26 cellular contexts compared by ENCODE assay signal in genomic region chr1:185679220-185679619, GRCh38. TPM values are rescaled to one million over a fixed set of nuclear protein-coding genes. Genes with fewer than 3 reads are reported as not detected.
A peak's percentile ranks its signal among the peaks of the same experiment; 100 is the strongest.
DNase-seq lines count a peak whose midpoint lies in the region; ATAC-seq and TF ChIP-seq lines count a peak whose summit lies in the region.
"Had no signal": no experiment of that assay in that cellular context is flagged by ENCODE, and none has a peak within 500 bp of the region (broad histone marks: within the 10 kb centered on the region; RNA-seq: fewer than 3 reads in every experiment).

No MANE protein-coding gene starts in this region.

- no peak overlapping the region for H3K23ac ChIP-seq in H9 (ENCODE audit: insufficient read length, low read depth, low read length)

- H4K5ac ChIP-seq in H9 (ENCODE audit: insufficient read length, low read depth, low read length): no peak overlapping the region

- H2AK5ac ChIP-seq in H9 (ENCODE audit: insufficient read length, low read length): no peak overlapping the region

- no peak overlapping the region for H2BK120ac ChIP-seq in H9 (ENCODE audit: low read depth, low read length, poor library complexity, severe bottlenecking)

- no peak overlapping the region for H4K8ac ChIP-seq in H9 (replicated peaks; ENCODE audit: insufficient read length, low read depth, low read length)

- peaks cover 11% of the 10 kb centered on the region for H3K27me3 Mint-ChIP-seq in H9 (ENCODE audit: low read depth)
- H3K27me3 Mint-ChIP-seq in activated CD4-positive, alpha-beta memory T cell treated with anti-CD3 and anti-CD28 coated beads, Interleukin-2, amount 10 ng/mL, durations not matched to agents 7 days and 5 days: no peaks in the 10 kb centered on the region
- H3K27me3 Mint-ChIP-seq in activated T-helper 2 cell treated with anti-CD3 and anti-CD28 coated beads, Interferon-gamma antibody, Interleukin-2, Interleukin-4, amounts not matched to agents 10 μg/mL and 5 μg/mL and 100 μg/mL, durations not matched to agents 14 hours and 24 hours and 36 hours (ENCODE audit: low read depth): peaks cover 2% of the 10 kb centered on the region

- CTCF ChIA-PET in activated CD4-positive, alpha-beta memory T cell treated with anti-CD3 and anti-CD28 coated beads, Interleukin-2, amount 10 ng/mL, durations not matched to agents 7 days and 5 days (lab: Charles Lee): interaction anchor here (1.3 to 3.4 kb wide), 5 partner anchors 9 to 510 kb away, joined by 3 to 26 read pairs (median 8); no protein-coding TSS in a partner anchor

- TF ChIP-seq CTCF in heart right ventricle (IDR thresholded peaks at IDR 0.05): no peak
- TF ChIP-seq CTCF in right atrium auricular region (IDR thresholded peaks at IDR 0.05): no peak
- TF ChIP-seq CTCF in H9 (conservative IDR thresholded peaks at IDR 0.05): no peak
- TF ChIP-seq CTCF in epithelial cell of esophagus (IDR thresholded peaks at IDR 0.05; ENCODE audit: insufficient read depth, low read depth, low read length, missing control alignments): no peak
- no peak for TF ChIP-seq CTCF in gastrocnemius medialis (IDR thresholded peaks at IDR 0.05 in 4 of 5, conservative IDR thresholded peaks at IDR 0.05 in 1 of 5)

- WGBS in heart right ventricle, 2 donors: 53 to 57% methylated on average over 5 of the region's 5 CpGs
- WGBS in H9 (ENCODE audit: extremely low coverage, insufficient read length, low lambda C conversion rate): no CpG with 5 or more reads among the region's 5 CpGs

- H3K27me3 ChIP-seq in heart right ventricle (no peaks in the 10 kb centered on the region), right atrium auricular region (no peaks in the 10 kb centered on the region), H9 (ENCODE audit: insufficient read depth, low read length) (no peaks in the 10 kb centered on the region), gastrocnemius medialis (no peaks in the 10 kb centered on the region)
- H3K27me3 ChIP-seq: spleen, upper lobe of right lung had no signal

- H2BK5ac ChIP-seq in H9 (ENCODE audit: insufficient read length, low read length): no peak overlapping the region

- H3K79me1 ChIP-seq in H9 (ENCODE audit: insufficient read depth, low read depth, low read length, poor library complexity, severe bottlenecking): no peaks in the 10 kb centered on the region

- no peak for TF ChIP-seq POLR2A in gastrocnemius medialis (IDR thresholded peaks at IDR 0.05)

- H3K9ac ChIP-seq in H9 (ENCODE audit: extremely low read depth, insufficient read length, low read length): no peak overlapping the region

- H3K4me3 ChIP-seq in heart right ventricle (no peak overlapping the region), right atrium auricular region (no peak overlapping the region), epithelial cell of esophagus (ENCODE audit: low read length) (no peak overlapping the region), gastrocnemius medialis (no peak overlapping the region)
- H3K4me3 ChIP-seq: coronary artery, HAP-1, lower lobe of right lung, mucosa of descending colon, spleen, upper lobe of right lung had no signal

- H3K18ac ChIP-seq in H9 (ENCODE audit: insufficient read length, low read depth, low read length): peak overlapping the region; percentile 59

- no peak overlapping the region for H2AFZ ChIP-seq in H9 (ENCODE audit: low read length)

- intact Hi-C loops in heart right ventricle (cut with DNase I) (loop anchor here in 5 of 10 donors (2.0 to 10.0 kb wide), 5 partner anchors 254 to 444 kb away; partner anchors contain the start of gene IVNS1ABP (in 2 of the 5)), gastrocnemius medialis (cut with DNase I; ENCODE audit: low total_unique reads) (loop anchor here (10.0 kb wide), 2 partner anchors 254 to 364 kb away; partner anchors contain the start of gene IVNS1ABP)
- intact Hi-C loops in activated T-helper 2 cell treated with anti-CD3 and anti-CD28 coated beads, Interferon-gamma antibody, Interleukin-2, Interleukin-4, amounts not matched to agents 10 μg/mL and 5 μg/mL and 100 μg/mL, durations not matched to agents 14 hours and 24 hours and 36 hours (cut with micrococcal nuclease): loop anchor here (5.0 to 10.0 kb wide), 2 partner anchors 42 to 234 kb away; no protein-coding TSS in a partner anchor

- ATAC-seq in heart right ventricle: peak; percentile 22 to 90 (median 74)
- peak; percentile 56 to 72 for ATAC-seq in gastrocnemius medialis
- no peak for ATAC-seq in HG03039 (IDR thresholded peaks at IDR 0.05; ENCODE audit: unreplicated experiment)
- ATAC-seq: effector memory CD8-positive, alpha-beta T cell; lower lobe of right lung; natural killer cell treated with Interleukin-12 subunit alpha and Interleukin-12 subunit beta and Interleukin-15 and Interleukin-18, amount 100 ng/mL, for 72 hours; upper lobe of right lung; WTC11 had no signal

- no peaks in the 10 kb centered on the region for H3K9me3 Mint-ChIP-seq in H9
- H3K9me3 Mint-ChIP-seq in activated CD4-positive, alpha-beta memory T cell treated with anti-CD3 and anti-CD28 coated beads, Interleukin-2, amount 10 ng/mL, durations not matched to agents 7 days and 5 days: no peaks in the 10 kb centered on the region
- H3K9me3 Mint-ChIP-seq in activated T-helper 2 cell treated with anti-CD3 and anti-CD28 coated beads, Interferon-gamma antibody, Interleukin-2, Interleukin-4, amounts not matched to agents 10 μg/mL and 5 μg/mL and 100 μg/mL, durations not matched to agents 14 hours and 24 hours and 36 hours: no peaks in the 10 kb centered on the region
- H3K9me3 Mint-ChIP-seq: effector memory CD8-positive, alpha-beta T cell; natural killer cell treated with Interleukin-12 subunit alpha and Interleukin-12 subunit beta and Interleukin-15 and Interleukin-18, amount 100 ng/mL, for 72 hours; WTC11 had no signal

- no peak overlapping the region for H2BK12ac ChIP-seq in H9 (ENCODE audit: insufficient read length, low read depth, low read length)

- H3K4me2 ChIP-seq in H9 (ENCODE audit: insufficient read depth, insufficient read length, low read length): no peak overlapping the region

- H3K14ac ChIP-seq in H9 (ENCODE audit: insufficient read depth, low read length): no peak overlapping the region

- H3K79me2 ChIP-seq in H9 (ENCODE audit: insufficient read depth, low read length): no peaks in the 10 kb centered on the region

- H3K23me2 ChIP-seq in H9 (ENCODE audit: insufficient read length, low read depth, low read length, poor library complexity, severe bottlenecking): no peaks in the 10 kb centered on the region

- H2BK15ac ChIP-seq in H9 (ENCODE audit: low read depth, low read length): no peak overlapping the region

- H3K27ac ChIP-seq in heart right ventricle (peak overlapping the region in 5 of 10 donors; percentile 28 to 56 (median 46)), right atrium auricular region (no peak overlapping the region), H9 (ENCODE audit: insufficient read length, low read depth, low read length) (no peak overlapping the region), gastrocnemius medialis (peak overlapping the region in 2 of 4 donors; percentile 29 to 30)
- H3K27ac ChIP-seq: lower lobe of right lung, spleen, upper lobe of right lung had no signal

- peaks cover 0 to 47% (median 26%) of the 10 kb centered on the region in 9 donors for H3K4me1 ChIP-seq in heart right ventricle
- H3K4me1 ChIP-seq in right atrium auricular region: peaks cover 0 to 8% of the 10 kb centered on the region in 2 donors
- no peaks in the 10 kb centered on the region for H3K4me1 ChIP-seq in H9 (ENCODE audit: insufficient read depth, low read length)
- peaks cover 0 to 5% of the 10 kb centered on the region in 2 donors for H3K4me1 ChIP-seq in gastrocnemius medialis
- H3K4me1 ChIP-seq: HAP-1 had no signal

- H3K9me3 ChIP-seq in heart right ventricle (no peaks in the 10 kb centered on the region), right atrium auricular region (no peaks in the 10 kb centered on the region), H9 (ENCODE audit: control insufficient read depth, low read depth, low read length) (no peaks in the 10 kb centered on the region), gastrocnemius medialis (no peaks in the 10 kb centered on the region)
- H3K9me3 ChIP-seq: HAP-1, lower lobe of right lung, mucosa of descending colon, spleen, upper lobe of right lung had no signal

- H3K4me3 Mint-ChIP-seq in H9: no peak overlapping the region
- no peak overlapping the region for H3K4me3 Mint-ChIP-seq in activated CD4-positive, alpha-beta memory T cell treated with anti-CD3 and anti-CD28 coated beads, Interleukin-2, amount 10 ng/mL, durations not matched to agents 7 days and 5 days
- H3K4me3 Mint-ChIP-seq in activated T-helper 2 cell treated with anti-CD3 and anti-CD28 coated beads, Interferon-gamma antibody, Interleukin-2, Interleukin-4, amounts not matched to agents 10 μg/mL and 5 μg/mL and 100 μg/mL, durations not matched to agents 14 hours and 24 hours and 36 hours (ENCODE audit: low read depth): no peak overlapping the region
- H3K4me3 Mint-ChIP-seq: effector memory CD8-positive, alpha-beta T cell; natural killer cell treated with Interleukin-12 subunit alpha and Interleukin-12 subunit beta and Interleukin-15 and Interleukin-18, amount 100 ng/mL, for 72 hours; WTC11 had no signal

- in situ Hi-C loops in gastrocnemius medialis (cut with MboI; ENCODE audit: low sequenced_read_pairs in 4 of 4): loop anchor here in 2 of 4 donors (25.0 kb wide), 1 partner anchor 442 kb away; no protein-coding TSS in a partner anchor

- no peak overlapping the region for H2BK20ac ChIP-seq in H9 (ENCODE audit: low read depth, low read length, poor library complexity, severe bottlenecking)

- H3T11ph ChIP-seq in H9 (ENCODE audit: low read length): no peak overlapping the region

- POLR2A ChIA-PET in activated CD4-positive, alpha-beta memory T cell treated with anti-CD3 and anti-CD28 coated beads, Interleukin-2, amount 10 ng/mL, durations not matched to agents 7 days and 5 days (lab: Charles Lee): interaction anchor here (1.1 to 4.0 kb wide), 2 partner anchors 9 to 363 kb away, joined by 3 to 22 read pairs; partner anchors contain the start of gene IVNS1ABP

- DNase-seq in heart right ventricle: peak in 1 of 2 donors; percentile 12
- no peak for DNase-seq in right atrium auricular region (ENCODE audit: low spot score)
- no peak for DNase-seq in H9
- peak; percentile 41 for DNase-seq in epithelial cell of esophagus (ENCODE audit: low read depth)
- no peak for DNase-seq in gastrocnemius medialis
- DNase-seq in activated CD4-positive, alpha-beta memory T cell treated with anti-CD3 and anti-CD28 coated beads, Interleukin-2, amount 10 ng/mL, durations not matched to agents 7 days and 5 days: no peak
- no peak for DNase-seq in activated T-helper 2 cell treated with anti-CD3 and anti-CD28 coated beads, Interferon-gamma antibody, Interleukin-2, Interleukin-4, amounts not matched to agents 10 μg/mL and 5 μg/mL and 100 μg/mL, durations not matched to agents 14 hours and 24 hours and 36 hours (ENCODE audit: low spot score)
- DNase-seq: activated naive CD4-positive, alpha-beta T cell treated with anti-CD3 and anti-CD28 coated beads, Interleukin-2, amount 50 U/mL, for 16 hours; amniotic stem cell; C1 segment of cervical spinal cord; DND-41; effector memory CD8-positive, alpha-beta T cell; islet precursor cell; lower lobe of right lung; mucosa of descending colon; NCI-H1417; NCI-H2029 treated with DMSO at 0.1 percent for 48 hours; NCI-H748 treated with DMSO at 0.1 percent for 48 hours; OCI-M1; spleen; upper lobe of right lung had no signal

- no peak overlapping the region for H3K56ac ChIP-seq in H9 (ENCODE audit: insufficient read length, low read depth, low read length)

- no peaks in the 10 kb centered on the region for H4K20me1 ChIP-seq in H9 (ENCODE audit: control insufficient read depth, insufficient read depth, insufficient read length)

- H3K27ac Mint-ChIP-seq in H9: no peak overlapping the region
- H3K27ac Mint-ChIP-seq in activated CD4-positive, alpha-beta memory T cell treated with anti-CD3 and anti-CD28 coated beads, Interleukin-2, amount 10 ng/mL, durations not matched to agents 7 days and 5 days: no peak overlapping the region
- no peak overlapping the region for H3K27ac Mint-ChIP-seq in activated T-helper 2 cell treated with anti-CD3 and anti-CD28 coated beads, Interferon-gamma antibody, Interleukin-2, Interleukin-4, amounts not matched to agents 10 μg/mL and 5 μg/mL and 100 μg/mL, durations not matched to agents 14 hours and 24 hours and 36 hours
- H3K27ac Mint-ChIP-seq: effector memory CD8-positive, alpha-beta T cell; WTC11 had no signal

- H3K4ac ChIP-seq in H9 (ENCODE audit: low read depth, low read length): no peak overlapping the region

- no peaks in the 10 kb centered on the region for H3K36me3 Mint-ChIP-seq in H9 (ENCODE audit: insufficient read depth in 1 of 3, low read depth in 3 of 3)
- no peaks in the 10 kb centered on the region for H3K36me3 Mint-ChIP-seq in activated CD4-positive, alpha-beta memory T cell treated with anti-CD3 and anti-CD28 coated beads, Interleukin-2, amount 10 ng/mL, durations not matched to agents 7 days and 5 days (ENCODE audit: low read depth)
- no peaks in the 10 kb centered on the region for H3K36me3 Mint-ChIP-seq in activated T-helper 2 cell treated with anti-CD3 and anti-CD28 coated beads, Interferon-gamma antibody, Interleukin-2, Interleukin-4, amounts not matched to agents 10 μg/mL and 5 μg/mL and 100 μg/mL, durations not matched to agents 14 hours and 24 hours and 36 hours (ENCODE audit: low read depth)
- H3K36me3 Mint-ChIP-seq: natural killer cell treated with Interleukin-12 subunit alpha and Interleukin-12 subunit beta and Interleukin-15 and Interleukin-18, amount 100 ng/mL, for 72 hours; WTC11 had no signal

- H4K91ac ChIP-seq in H9 (ENCODE audit: insufficient read length, low read depth, low read length): no peak overlapping the region

- H3K36me3 ChIP-seq in heart right ventricle (no peaks in the 10 kb centered on the region), right atrium auricular region (no peaks in the 10 kb centered on the region), gastrocnemius medialis (no peaks in the 10 kb centered on the region)
- H3K36me3 ChIP-seq: HAP-1, lower lobe of right lung, spleen, upper lobe of right lung had no signal

- H3K4me1 Mint-ChIP-seq in H9: peaks cover 6 to 21% of the 10 kb centered on the region in 2 experiments; a peak in 3 of 4 replicates
- peaks cover 29% of the 10 kb centered on the region for H3K4me1 Mint-ChIP-seq in activated CD4-positive, alpha-beta memory T cell treated with anti-CD3 and anti-CD28 coated beads, Interleukin-2, amount 10 ng/mL, durations not matched to agents 7 days and 5 days
- H3K4me1 Mint-ChIP-seq in activated T-helper 2 cell treated with anti-CD3 and anti-CD28 coated beads, Interferon-gamma antibody, Interleukin-2, Interleukin-4, amounts not matched to agents 10 μg/mL and 5 μg/mL and 100 μg/mL, durations not matched to agents 14 hours and 24 hours and 36 hours (ENCODE audit: low read depth): peaks cover 21% of the 10 kb centered on the region

RNA-seq across cellular contexts. Expression of gene HMCN1, which starts 55.0 kb away (rescaled TPM):
- total RNA-seq in heart right ventricle (10 to 100 TPM in 4 of 10 donors, 1 to 10 TPM in 6; 4.6 to 12.4 (median 8.0) TPM), right atrium auricular region (10 to 100 TPM; 14.8 to 20.2 TPM), H9 (2021) (2.9 and 3.3 TPM in 2 replicates), gastrocnemius medialis (1 to 10 TPM; 2.6 to 7.5 (median 5.1) TPM)
- polyA plus RNA-seq in heart right ventricle: 1 to 10 TPM; 3.4 to 5.9 TPM
- under 1 TPM in 1 of 2 experiments, not detected in 1; under 0.01 TPM for total RNA-seq in activated CD4-positive, alpha-beta memory T cell treated with anti-CD3 and anti-CD28 coated beads, Interleukin-2, amount 10 ng/mL, durations not matched to agents 7 days and 5 days
- total RNA-seq in activated T-helper 2 cell treated with anti-CD3 and anti-CD28 coated beads, Interferon-gamma antibody, Interleukin-2, Interleukin-4, amounts not matched to agents 10 μg/mL and 5 μg/mL and 100 μg/mL, durations not matched to agents 14 hours and 24 hours and 36 hours: 0.18 and 0.28 TPM in 2 replicates
